Comparison of ENCODE assay signal across 8 cellular contexts in the genomic region with DNA sequence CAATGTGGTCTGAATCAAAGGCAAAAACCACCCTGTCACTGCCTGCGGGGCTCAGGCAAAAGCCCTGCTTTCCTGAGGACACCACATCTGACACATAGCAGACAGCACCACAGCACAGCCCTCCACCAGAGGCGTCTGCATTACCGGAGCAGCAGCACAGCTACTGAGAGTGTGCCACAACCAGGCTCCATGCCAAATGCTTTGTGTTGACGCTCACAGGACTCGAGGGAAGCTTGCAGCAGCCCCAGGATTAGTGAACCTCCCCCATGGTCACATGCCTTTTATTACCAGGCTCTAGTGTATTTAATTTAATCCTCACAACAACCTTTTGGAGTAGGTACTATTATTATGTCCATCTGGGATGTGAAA. TPM values are rescaled to one million over a fixed set of nuclear protein-coding genes. Genes with fewer than 3 reads are reported as not detected.
A peak's percentile ranks its signal among the peaks of the same experiment; 100 is the strongest.
DNase-seq lines count a peak whose midpoint lies in the region; ATAC-seq and FAIRE-seq lines count a peak whose summit lies in the region.

No MANE protein-coding gene starts in this region.

- H3K36me3 Mint-ChIP-seq in activated CD4-positive, alpha-beta memory T cell treated with anti-CD3 and anti-CD28 coated beads for 36 hours = no peaks in the 10 kb centered on the region
- peaks cover 5% of the 10 kb centered on the region for H3K36me3 Mint-ChIP-seq in activated CD4-positive, alpha-beta memory T cell treated with anti-CD3 and anti-CD28 coated beads, Interleukin-2, amount 10 ng/mL, durations not matched to agents 7 days and 5 days (ENCODE audit: low read depth)

- no peak overlapping the region for H3K4me3 Mint-ChIP-seq in activated CD4-positive, alpha-beta memory T cell treated with anti-CD3 and anti-CD28 coated beads for 36 hours
- no peak overlapping the region for H3K4me3 Mint-ChIP-seq in activated CD4-positive, alpha-beta memory T cell treated with anti-CD3 and anti-CD28 coated beads, Interleukin-2, amount 10 ng/mL, durations not matched to agents 7 days and 5 days

- POLR2A ChIA-PET in activated CD4-positive, alpha-beta memory T cell treated with anti-CD3 and anti-CD28 coated beads for 36 hours (lab: Charles Lee) = no interaction called here
- POLR2A ChIA-PET in activated CD4-positive, alpha-beta memory T cell treated with anti-CD3 and anti-CD28 coated beads, Interleukin-2, amount 10 ng/mL, durations not matched to agents 7 days and 5 days (lab: Charles Lee) = no interaction called here

- ATAC-seq in stimulated activated naive CD8-positive, alpha-beta T cell treated with anti-CD3 and anti-CD28 coated beads, Interleukin-15, Interleukin-2, amounts not matched to agents 100 U/mL and 50 U/mL, for 24 hours = peak; percentile 69
- no peak for ATAC-seq in GM21737 (IDR thresholded peaks at IDR 0.05; ENCODE audit: unreplicated experiment)

- peak; percentile 26 for DNase-seq in activated CD4-positive, alpha-beta memory T cell treated with anti-CD3 and anti-CD28 coated beads for 36 hours
- no peak for DNase-seq in activated CD4-positive, alpha-beta memory T cell treated with anti-CD3 and anti-CD28 coated beads, Interleukin-2, amount 10 ng/mL, durations not matched to agents 7 days and 5 days
- DNase-seq in SW480 (ENCODE audit: low spot score) (peak; percentile 23), head of caudate nucleus (peak in 38 of 42 donors; percentile 24 to 80 (median 52)), AML-193 (lab: John Stamatoyannopoulos, UW) (no peak), RCC 7860 (ENCODE audit: low spot score) (no peak)
- peak; percentile 22 for DNase-seq in stimulated activated naive CD8-positive, alpha-beta T cell treated with anti-CD3 and anti-CD28 coated beads, Interleukin-15, Interleukin-2, amounts not matched to agents 100 U/mL and 50 U/mL, for 24 hours

- intact Hi-C loops in activated CD4-positive, alpha-beta memory T cell treated with anti-CD3 and anti-CD28 coated beads for 36 hours (cut with micrococcal nuclease) = no loop called here
- intact Hi-C loops in head of caudate nucleus (cut with DNase I) = no loop called here

- peaks cover 13% of the 10 kb centered on the region for H3K4me1 Mint-ChIP-seq in activated CD4-positive, alpha-beta memory T cell treated with anti-CD3 and anti-CD28 coated beads for 36 hours (ENCODE audit: low read depth)
- peaks cover 21% of the 10 kb centered on the region for H3K4me1 Mint-ChIP-seq in activated CD4-positive, alpha-beta memory T cell treated with anti-CD3 and anti-CD28 coated beads, Interleukin-2, amount 10 ng/mL, durations not matched to agents 7 days and 5 days

- no peaks in the 10 kb centered on the region for H3K9me3 Mint-ChIP-seq in activated CD4-positive, alpha-beta memory T cell treated with anti-CD3 and anti-CD28 coated beads for 36 hours
- H3K9me3 Mint-ChIP-seq in activated CD4-positive, alpha-beta memory T cell treated with anti-CD3 and anti-CD28 coated beads, Interleukin-2, amount 10 ng/mL, durations not matched to agents 7 days and 5 days = no peaks in the 10 kb centered on the region

- H3K27me3 Mint-ChIP-seq in activated CD4-positive, alpha-beta memory T cell treated with anti-CD3 and anti-CD28 coated beads for 36 hours = no peaks in the 10 kb centered on the region
- H3K27me3 Mint-ChIP-seq in activated CD4-positive, alpha-beta memory T cell treated with anti-CD3 and anti-CD28 coated beads, Interleukin-2, amount 10 ng/mL, durations not matched to agents 7 days and 5 days = no peaks in the 10 kb centered on the region

- no peak overlapping the region for H3K27ac Mint-ChIP-seq in activated CD4-positive, alpha-beta memory T cell treated with anti-CD3 and anti-CD28 coated beads for 36 hours
- H3K27ac Mint-ChIP-seq in activated CD4-positive, alpha-beta memory T cell treated with anti-CD3 and anti-CD28 coated beads, Interleukin-2, amount 10 ng/mL, durations not matched to agents 7 days and 5 days = no peak overlapping the region

- no peak for FAIRE-seq in RCC 7860 (lab: Jason Lieb, UNC)

- CTCF ChIA-PET in activated CD4-positive, alpha-beta memory T cell treated with anti-CD3 and anti-CD28 coated beads for 36 hours (lab: Charles Lee) = no interaction called here
- CTCF ChIA-PET in activated CD4-positive, alpha-beta memory T cell treated with anti-CD3 and anti-CD28 coated beads, Interleukin-2, amount 10 ng/mL, durations not matched to agents 7 days and 5 days (lab: Charles Lee) = interaction anchor here (0.7 to 2.6 kb wide), 3 partner anchors 7 to 156 kb away, joined by 3 to 9 read pairs (median 3); no protein-coding TSS in a partner anchor

RNA-seq across cellular contexts. Expression of a gene that starts 12.6 kb away (rescaled TPM):
- 10 to 100 TPM; 27.5 to 30.0 TPM for total RNA-seq in activated CD4-positive, alpha-beta memory T cell treated with anti-CD3 and anti-CD28 coated beads for 36 hours
- 10 to 100 TPM; 22.1 to 22.3 TPM for total RNA-seq in activated CD4-positive, alpha-beta memory T cell treated with anti-CD3 and anti-CD28 coated beads, Interleukin-2, amount 10 ng/mL, durations not matched to agents 7 days and 5 days

RNA-seq across cellular contexts. Expression of a gene that starts 12.8 kb away (rescaled TPM):
- total RNA-seq in activated CD4-positive, alpha-beta memory T cell treated with anti-CD3 and anti-CD28 coated beads for 36 hours = 1 to 10 TPM; 6.1 to 6.2 TPM
- 10 to 100 TPM in 1 of 2 experiments, 1 to 10 TPM in 1; 9.3 to 10.2 TPM for total RNA-seq in activated CD4-positive, alpha-beta memory T cell treated with anti-CD3 and anti-CD28 coated beads, Interleukin-2, amount 10 ng/mL, durations not matched to agents 7 days and 5 days

RNA-seq across cellular contexts. Expression of a gene that starts 53.7 kb away (rescaled TPM):
- total RNA-seq in activated CD4-positive, alpha-beta memory T cell treated with anti-CD3 and anti-CD28 coated beads for 36 hours = under 1 TPM; 0.34 to 0.52 TPM
- not detected for total RNA-seq in activated CD4-positive, alpha-beta memory T cell treated with anti-CD3 and anti-CD28 coated beads, Interleukin-2, amount 10 ng/mL, durations not matched to agents 7 days and 5 days

RNA-seq across cellular contexts. Expression of a gene that starts 54.2 kb away (rescaled TPM):
- 10 to 100 TPM; 11.1 to 12.7 TPM for total RNA-seq in activated CD4-positive, alpha-beta memory T cell treated with anti-CD3 and anti-CD28 coated beads for 36 hours
- 10 to 100 TPM; 29.3 to 30.3 TPM for total RNA-seq in activated CD4-positive, alpha-beta memory T cell treated with anti-CD3 and anti-CD28 coated beads, Interleukin-2, amount 10 ng/mL, durations not matched to agents 7 days and 5 days

Comparison
In these comparisons a context has a peak if more than half of its experiments do, and no peak if none do; other contexts are left out.
1. DNase-seq: peak in activated CD4-positive, alpha-beta memory T cell treated with anti-CD3 and anti-CD28 coated beads for 36 hours (single experiment), SW480 (single experiment), head of caudate nucleus (38 of 42) and stimulated activated naive CD8-positive, alpha-beta T cell treated with anti-CD3 and anti-CD28 coated beads, Interleukin-15, Interleukin-2, amounts not matched to agents 100 U/mL and 50 U/mL, for 24 hours (single experiment); none in activated CD4-positive, alpha-beta memory T cell treated with anti-CD3 and anti-CD28 coated beads, Interleukin-2, amount 10 ng/mL, durations not matched to agents 7 days and 5 days (single experiment), AML-193 (0 of 2) and RCC 7860 (single experiment).